In genomic region chr19:46610851-46611770, GRCh38 we compare ENCODE assay signal across 10 cellular contexts. TPM values are rescaled to one million over a fixed set of nuclear protein-coding genes. Genes with fewer than 3 reads are reported as not detected.
DNase-seq lines count a peak whose midpoint lies in the region; ATAC-seq, FAIRE-seq and TF ChIP-seq lines count a peak whose summit lies in the region.
"Had no signal": no experiment of that assay in that cellular context is flagged by ENCODE, and none has a peak within 500 bp of the region (broad histone marks: within the 10 kb centered on the region; RNA-seq: fewer than 3 reads in every experiment).

No MANE protein-coding gene starts in this region.

- ATAC-seq in HepG2 (no peak), HG03354 (IDR thresholded peaks at IDR 0.05; ENCODE audit: poor library complexity, severe bottlenecking, unreplicated experiment) (no peak), HG03378 (IDR thresholded peaks at IDR 0.05; ENCODE audit: unreplicated experiment) (no peak)

- H3K36me3 ChIP-seq in HepG2 (replicated peaks in 1 of 2; ENCODE audit: control insufficient read depth in 1 of 2, insufficient read depth in 2 of 2, low read length in 2 of 2) = peaks cover 24 to 43% of the 10 kb centered on the region in 2 experiments; a peak in 4 of 5 replicates

- H3K4me2 ChIP-seq in HepG2 (ENCODE audit: low read depth, low read length) = no peak overlapping the region

- TF ChIP-seq EP300 in HepG2 (IDR thresholded peaks at IDR 0.05; ENCODE audit: low read depth in 2 of 2, low read length in 2 of 2) (no peak), HepG2 (CRISPR knock-in tag; IDR thresholded peaks at IDR 0.05; ENCODE audit: borderline replicate concordance) (no peak)

- no peaks in the 10 kb centered on the region for H4K20me1 ChIP-seq in HepG2 (ENCODE audit: insufficient read depth, low read length)

- H3K9ac ChIP-seq in HepG2 (ENCODE audit: insufficient read depth, low read depth, low read length) = no peak overlapping the region

- no peak; a peak in 1 of 4 replicates for TF ChIP-seq POLR2A in HepG2 (IDR thresholded peaks at IDR 0.05; ENCODE audit: insufficient read depth in 1 of 2, low read depth in 2 of 2, low read length in 2 of 2)

- H3K27me3 Mint-ChIP-seq in CD14-positive monocyte (ENCODE audit: low read depth in 3 of 3) = peaks cover 21 to 35% (median 31%) of the 10 kb centered on the region in 3 donors
- H3K27me3 Mint-ChIP-seq in activated T-helper 1 cell treated with anti-CD3 and anti-CD28 coated beads, Interleukin-12 subunit alpha, Interleukin-12 subunit beta, Interleukin-2, Interleukin-4 antibody, amounts not matched to agents 30 ng/mL and 10 ng/mL and 1 ng/mL, durations not matched to agents 14 hours and 24 hours and 36 hours (ENCODE audit: insufficient read depth) = no peaks in the 10 kb centered on the region

- H2AFZ ChIP-seq in HepG2 (ENCODE audit: low read length) = no peak overlapping the region

- in situ Hi-C loops in HepG2 (cut with HindIII; ENCODE audit: extremely low pct_ligation_motif_present, low pct_unique_long_range_greater_than_20kb) = loop anchor here (10.0 kb wide), 1 partner anchor 54 kb away; the partner anchor contains the start of gene DACT3

- no peak for TF ChIP-seq CTCF in CD14-positive monocyte (IDR thresholded peaks at IDR 0.05)
- no peak for TF ChIP-seq CTCF in HepG2 (CRISPR knock-in tag; IDR thresholded peaks at IDR 0.05)

- H3K79me2 ChIP-seq in HepG2 (ENCODE audit: insufficient read depth, low read length) = no peaks in the 10 kb centered on the region

- peaks cover 35% of the 10 kb centered on the region for H3K4me1 Mint-ChIP-seq in CD14-positive monocyte
- H3K4me1 Mint-ChIP-seq in activated T-helper 1 cell treated with anti-CD3 and anti-CD28 coated beads, Interleukin-12 subunit alpha, Interleukin-12 subunit beta, Interleukin-2, Interleukin-4 antibody, amounts not matched to agents 30 ng/mL and 10 ng/mL and 1 ng/mL, durations not matched to agents 14 hours and 24 hours and 36 hours (ENCODE audit: low read depth) = peaks cover 62% of the 10 kb centered on the region

- DNase-seq in CD14-positive monocyte (ENCODE audit: low spot score) (peak; percentile 41), HTR-8/SVneo (ENCODE audit: insufficient read length, low spot score) (no peak), HepG2 (ENCODE audit: low spot score) (no peak), ureter (ENCODE audit: low spot score) (no peak), hippocampal formation (lab: John Stamatoyannopoulos, UW) (no peak)
- peak; percentile 48 for DNase-seq in activated T-helper 1 cell treated with anti-CD3 and anti-CD28 coated beads, Interleukin-12 subunit alpha, Interleukin-12 subunit beta, Interleukin-2, Interleukin-4 antibody, amounts not matched to agents 30 ng/mL and 10 ng/mL and 1 ng/mL, durations not matched to agents 14 hours and 24 hours and 36 hours (ENCODE audit: low spot score)

- TF ChIP-seq RAD21 in HepG2 (CRISPR knock-in tag; IDR thresholded peaks at IDR 0.05) = no peak

- no peaks in the 10 kb centered on the region for H3K27me3 ChIP-seq in HepG2 (ENCODE audit: control insufficient read depth in 1 of 2, insufficient read depth in 2 of 2, low read length in 2 of 2)

- peak overlapping the region; percentile 28 to 73 (median 63) for H3K27ac Mint-ChIP-seq in CD14-positive monocyte
- H3K27ac Mint-ChIP-seq in activated T-helper 1 cell treated with anti-CD3 and anti-CD28 coated beads, Interleukin-12 subunit alpha, Interleukin-12 subunit beta, Interleukin-2, Interleukin-4 antibody, amounts not matched to agents 30 ng/mL and 10 ng/mL and 1 ng/mL, durations not matched to agents 14 hours and 24 hours and 36 hours = peak overlapping the region; percentile 83

- CTCF ChIA-PET in HepG2 (lab: Yijun Ruan, JAX; ENCODE audit: low intra/inter-chr PET ratio, low total read pairs) = no interaction called here

- FAIRE-seq in HTR-8/SVneo (lab: Jason Lieb, UNC) (peak; percentile 26), HepG2 (lab: Jason Lieb, UNC) (no peak)

- H3K36me3 Mint-ChIP-seq in CD14-positive monocyte = peaks cover 49 to 50% of the 10 kb centered on the region in 2 donors
- peaks cover 49% of the 10 kb centered on the region for H3K36me3 Mint-ChIP-seq in activated T-helper 1 cell treated with anti-CD3 and anti-CD28 coated beads, Interleukin-12 subunit alpha, Interleukin-12 subunit beta, Interleukin-2, Interleukin-4 antibody, amounts not matched to agents 30 ng/mL and 10 ng/mL and 1 ng/mL, durations not matched to agents 14 hours and 24 hours and 36 hours (ENCODE audit: low read depth)

- H3K4me3 ChIP-seq in HepG2 (replicated peaks in 1 of 3; ENCODE audit: insufficient read depth in 1 of 3, low read depth in 2 of 3, low read length in 3 of 3) = no peak overlapping the region

- intact Hi-C loops in CD14-positive monocyte (cut with micrococcal nuclease) (loop anchor here in 1 of 2 donors (5.0 to 10.0 kb wide), 2 partner anchors 51 to 104 kb away; partner anchors contain the start of genes DACT3 and PRKD2), HepG2 (cut with micrococcal nuclease; ENCODE audit: unreplicated experiment) (loop anchor here (1.0 kb wide), 1 partner anchor 9 kb away; no protein-coding TSS in a partner anchor)
- intact Hi-C loops in activated T-helper 1 cell treated with anti-CD3 and anti-CD28 coated beads, Interleukin-12 subunit alpha, Interleukin-12 subunit beta, Interleukin-2, Interleukin-4 antibody, amounts not matched to agents 30 ng/mL and 10 ng/mL and 1 ng/mL, durations not matched to agents 14 hours and 24 hours and 36 hours (cut with micrococcal nuclease) = loop anchor here (1.0 kb wide), 1 partner anchor 8 kb away; no protein-coding TSS in a partner anchor

- H3K9me3 ChIP-seq in HepG2 (ENCODE audit: low read length) = no peaks in the 10 kb centered on the region

- H3K9me3 Mint-ChIP-seq in CD14-positive monocyte = peaks cover 0 to 3% (median 0%) of the 10 kb centered on the region in 7 donors
- H3K9me3 Mint-ChIP-seq in activated T-helper 1 cell treated with anti-CD3 and anti-CD28 coated beads, Interleukin-12 subunit alpha, Interleukin-12 subunit beta, Interleukin-2, Interleukin-4 antibody, amounts not matched to agents 30 ng/mL and 10 ng/mL and 1 ng/mL, durations not matched to agents 14 hours and 24 hours and 36 hours = no peaks in the 10 kb centered on the region

- no TSS peak for BruUV-seq in HepG2 (replicated peaks; lab: Mats Ljungman, UMichigan)

- H3K4me1 ChIP-seq in HepG2 (ENCODE audit: insufficient read depth, low read length) = peaks cover 5% of the 10 kb centered on the region

- WGBS in HepG2 (ENCODE audit: low lambda C conversion rate) = 93% methylated on average over 17 of the region's 17 CpGs

- H3K4me3 Mint-ChIP-seq in CD14-positive monocyte = peak overlapping the region in 1 of 2 donors; percentile 55
- peak overlapping the region; percentile 68 for H3K4me3 Mint-ChIP-seq in activated T-helper 1 cell treated with anti-CD3 and anti-CD28 coated beads, Interleukin-12 subunit alpha, Interleukin-12 subunit beta, Interleukin-2, Interleukin-4 antibody, amounts not matched to agents 30 ng/mL and 10 ng/mL and 1 ng/mL, durations not matched to agents 14 hours and 24 hours and 36 hours

- no peak overlapping the region for H3K27ac ChIP-seq in HepG2 (ENCODE audit: extremely low read length, insufficient read depth, low read length)

- POLR2A ChIA-PET in HepG2 (lab: Yijun Ruan, JAX) = interaction anchor here (1.9 to 2.8 kb wide), 3 partner anchors 9 to 51 kb away, joined by 6 to 11 read pairs (median 10); partner anchors contain the start of genes CALM3 and DACT3

RNA-seq across cellular contexts. Expression of gene CALM3, which starts 10.0 kb away (rescaled TPM):
- 100 to 1,000 TPM; 165 to 177 TPM for polyA plus RNA-seq in CD14-positive monocyte
- 568 and 578 TPM in 2 replicates for total RNA-seq in activated T-helper 1 cell treated with anti-CD3 and anti-CD28 coated beads, Interleukin-12 subunit alpha, Interleukin-12 subunit beta, Interleukin-2, Interleukin-4 antibody, amounts not matched to agents 30 ng/mL and 10 ng/mL and 1 ng/mL, durations not matched to agents 14 hours and 24 hours and 36 hours
- 258 and 314 TPM in 2 replicates for total RNA-seq in HepG2 (2016; rRNA removed; fragmentation: Illumina TruSeq; extraction: Trizol)
- total RNA-seq in HepG2 (2016; cell fraction: cytosol; rRNA removed; fragmentation: Illumina TruSeq; extraction: Trizol; ENCODE audit: low read depth) = 219 and 253 TPM in 2 replicates
- total RNA-seq in HepG2 (2016; cell fraction: insoluble cytoplasmic fraction; rRNA removed; fragmentation: Illumina TruSeq; extraction: Trizol) = 270 and 297 TPM in 2 replicates
- 322 and 352 TPM in 2 replicates for total RNA-seq in HepG2 (2016; cell fraction: membrane; rRNA removed; fragmentation: Illumina TruSeq; extraction: Trizol)
- total RNA-seq in HepG2 (2016; cell fraction: nucleus; rRNA removed; fragmentation: Illumina TruSeq; extraction: Trizol) = 95.5 and 96.2 TPM in 2 replicates
- polyA plus RNA-seq in HepG2 (2011; rRNA removed) = 232 and 239 TPM in 2 replicates
- polyA plus RNA-seq in HepG2 (2011; cell fraction: cytosol; rRNA removed) = 211 and 281 TPM in 2 replicates
- polyA plus RNA-seq in HepG2 (2011; cell fraction: nucleus; rRNA removed) = 146 and 178 TPM in 2 replicates
- 277 and 325 TPM in 2 replicates for polyA plus RNA-seq in HepG2 (2012)
- polyA plus RNA-seq in HepG2 (2016; cell fraction: cytosol; fragmentation: Illumina TruSeq; extraction: Trizol; ENCODE audit: low read depth) = 495 and 575 TPM in 2 replicates
- 466 and 539 TPM in 2 replicates for polyA plus RNA-seq in HepG2 (2016; cell fraction: insoluble cytoplasmic fraction; fragmentation: Illumina TruSeq; extraction: Trizol; ENCODE audit: low read depth)
- 497 and 555 TPM in 2 replicates for polyA plus RNA-seq in HepG2 (2016; cell fraction: membrane; fragmentation: Illumina TruSeq; extraction: Trizol; ENCODE audit: low read depth)
- polyA plus RNA-seq in HepG2 (2016; cell fraction: nucleus; fragmentation: Illumina TruSeq; extraction: Trizol; ENCODE audit: insufficient read depth, low read depth) = 259 and 261 TPM in 2 replicates
- 66.6 and 121 TPM in 2 replicates for polyA minus RNA-seq in HepG2 (2011; rRNA and poly(A)+ RNA removed; ENCODE audit: low replicate concordance)
- 58.1 and 58.6 TPM in 2 replicates for polyA minus RNA-seq in HepG2 (2011; cell fraction: cytosol; rRNA and poly(A)+ RNA removed)
- polyA minus RNA-seq in HepG2 (2011; cell fraction: nucleus; rRNA and poly(A)+ RNA removed) = 33.0 and 37.0 TPM in 2 replicates
- 253 TPM for total RNA-seq in ureter

RNA-seq across cellular contexts. Expression of gene PTGIR, which starts 13.8 kb away (rescaled TPM):
- polyA plus RNA-seq in CD14-positive monocyte = 10 to 100 TPM; 12.8 to 14.1 TPM
- total RNA-seq in activated T-helper 1 cell treated with anti-CD3 and anti-CD28 coated beads, Interleukin-12 subunit alpha, Interleukin-12 subunit beta, Interleukin-2, Interleukin-4 antibody, amounts not matched to agents 30 ng/mL and 10 ng/mL and 1 ng/mL, durations not matched to agents 14 hours and 24 hours and 36 hours = 217 and 218 TPM in 2 replicates
- not detected in 2 replicates for total RNA-seq in HepG2 (2016; rRNA removed; fragmentation: Illumina TruSeq; extraction: Trizol)
- not detected in 2 replicates for total RNA-seq in HepG2 (2016; cell fraction: cytosol; rRNA removed; fragmentation: Illumina TruSeq; extraction: Trizol; ENCODE audit: low read depth)
- total RNA-seq in HepG2 (2016; cell fraction: insoluble cytoplasmic fraction; rRNA removed; fragmentation: Illumina TruSeq; extraction: Trizol) = not detected in 2 replicates
- not detected in 2 replicates for total RNA-seq in HepG2 (2016; cell fraction: membrane; rRNA removed; fragmentation: Illumina TruSeq; extraction: Trizol)
- total RNA-seq in HepG2 (2016; cell fraction: nucleus; rRNA removed; fragmentation: Illumina TruSeq; extraction: Trizol) = not detected in 2 replicates
- not detected in 2 replicates for polyA plus RNA-seq in HepG2 (2011; rRNA removed)
- polyA plus RNA-seq in HepG2 (2011; cell fraction: cytosol; rRNA removed) = not detected in 2 replicates
- not detected in 2 replicates for polyA plus RNA-seq in HepG2 (2011; cell fraction: nucleus; rRNA removed)
- not detected in 2 replicates for polyA plus RNA-seq in HepG2 (2012)
- not detected in 2 replicates for polyA plus RNA-seq in HepG2 (2016; cell fraction: cytosol; fragmentation: Illumina TruSeq; extraction: Trizol; ENCODE audit: low read depth)
- polyA plus RNA-seq in HepG2 (2016; cell fraction: insoluble cytoplasmic fraction; fragmentation: Illumina TruSeq; extraction: Trizol; ENCODE audit: low read depth) = not detected in 2 replicates
- polyA plus RNA-seq in HepG2 (2016; cell fraction: membrane; fragmentation: Illumina TruSeq; extraction: Trizol; ENCODE audit: low read depth) = not detected in 2 replicates
- not detected in 2 replicates for polyA plus RNA-seq in HepG2 (2016; cell fraction: nucleus; fragmentation: Illumina TruSeq; extraction: Trizol; ENCODE audit: insufficient read depth, low read depth)
- 0.09 TPM in 1 of 2 replicates, not detected in the other for polyA minus RNA-seq in HepG2 (2011; rRNA and poly(A)+ RNA removed; ENCODE audit: low replicate concordance)
- polyA minus RNA-seq in HepG2 (2011; cell fraction: cytosol; rRNA and poly(A)+ RNA removed) = not detected in 2 replicates
- not detected in 2 replicates for polyA minus RNA-seq in HepG2 (2011; cell fraction: nucleus; rRNA and poly(A)+ RNA removed)
- 3.5 TPM for total RNA-seq in ureter
- total RNA-seq: renal cortical epithelial cell had no signal

RNA-seq across cellular contexts. Expression of gene GNG8, which starts 24.9 kb away (rescaled TPM):
- not detected for polyA plus RNA-seq in CD14-positive monocyte
- 17.8 and 18.6 TPM in 2 replicates for total RNA-seq in activated T-helper 1 cell treated with anti-CD3 and anti-CD28 coated beads, Interleukin-12 subunit alpha, Interleukin-12 subunit beta, Interleukin-2, Interleukin-4 antibody, amounts not matched to agents 30 ng/mL and 10 ng/mL and 1 ng/mL, durations not matched to agents 14 hours and 24 hours and 36 hours
- not detected in 2 replicates for total RNA-seq in HepG2 (2016; rRNA removed; fragmentation: Illumina TruSeq; extraction: Trizol)
- not detected in 2 replicates for total RNA-seq in HepG2 (2016; cell fraction: cytosol; rRNA removed; fragmentation: Illumina TruSeq; extraction: Trizol; ENCODE audit: low read depth)
- total RNA-seq in HepG2 (2016; cell fraction: insoluble cytoplasmic fraction; rRNA removed; fragmentation: Illumina TruSeq; extraction: Trizol) = not detected in 2 replicates
- total RNA-seq in HepG2 (2016; cell fraction: membrane; rRNA removed; fragmentation: Illumina TruSeq; extraction: Trizol) = not detected in 2 replicates
- total RNA-seq in HepG2 (2016; cell fraction: nucleus; rRNA removed; fragmentation: Illumina TruSeq; extraction: Trizol) = not detected in 2 replicates
- not detected in 2 replicates for polyA plus RNA-seq in HepG2 (2011; rRNA removed)
- polyA plus RNA-seq in HepG2 (2011; cell fraction: cytosol; rRNA removed) = not detected in 2 replicates
- polyA plus RNA-seq in HepG2 (2011; cell fraction: nucleus; rRNA removed) = not detected in 2 replicates
- not detected in 2 replicates for polyA plus RNA-seq in HepG2 (2012)
- polyA plus RNA-seq in HepG2 (2016; cell fraction: cytosol; fragmentation: Illumina TruSeq; extraction: Trizol; ENCODE audit: low read depth) = not detected in 2 replicates
- polyA plus RNA-seq in HepG2 (2016; cell fraction: insoluble cytoplasmic fraction; fragmentation: Illumina TruSeq; extraction: Trizol; ENCODE audit: low read depth) = not detected in 2 replicates
- not detected in 2 replicates for polyA plus RNA-seq in HepG2 (2016; cell fraction: membrane; fragmentation: Illumina TruSeq; extraction: Trizol; ENCODE audit: low read depth)
- not detected in 2 replicates for polyA plus RNA-seq in HepG2 (2016; cell fraction: nucleus; fragmentation: Illumina TruSeq; extraction: Trizol; ENCODE audit: insufficient read depth, low read depth)
- polyA minus RNA-seq in HepG2 (2011; rRNA and poly(A)+ RNA removed; ENCODE audit: low replicate concordance) = not detected in 2 replicates
- not detected in 2 replicates for polyA minus RNA-seq in HepG2 (2011; cell fraction: cytosol; rRNA and poly(A)+ RNA removed)
- not detected in 2 replicates for polyA minus RNA-seq in HepG2 (2011; cell fraction: nucleus; rRNA and poly(A)+ RNA removed)
- total RNA-seq in ureter = not detected
- total RNA-seq: epithelial cell of proximal tubule, renal cortical epithelial cell had no signal

RNA-seq across cellular contexts. Expression of gene DACT3, which starts 49.9 kb away (rescaled TPM):
- polyA plus RNA-seq in CD14-positive monocyte (under 1 TPM; 0.05 to 0.09 TPM), HepG2 (2011; rRNA removed) (0.04 TPM in 1 of 2 replicates, not detected in the other)
- 4.3 and 5.7 TPM in 2 replicates for total RNA-seq in activated T-helper 1 cell treated with anti-CD3 and anti-CD28 coated beads, Interleukin-12 subunit alpha, Interleukin-12 subunit beta, Interleukin-2, Interleukin-4 antibody, amounts not matched to agents 30 ng/mL and 10 ng/mL and 1 ng/mL, durations not matched to agents 14 hours and 24 hours and 36 hours
- total RNA-seq in HepG2 (2016; rRNA removed; fragmentation: Illumina TruSeq; extraction: Trizol) (0.04 TPM in 1 of 2 replicates, not detected in the other), ureter (25.6 TPM)
- 0.09 and 0.10 TPM in 2 replicates for total RNA-seq in HepG2 (2016; cell fraction: cytosol; rRNA removed; fragmentation: Illumina TruSeq; extraction: Trizol; ENCODE audit: low read depth)
- total RNA-seq in HepG2 (2016; cell fraction: insoluble cytoplasmic fraction; rRNA removed; fragmentation: Illumina TruSeq; extraction: Trizol) = 0.04 TPM in 1 of 2 replicates, not detected in the other
- total RNA-seq in HepG2 (2016; cell fraction: membrane; rRNA removed; fragmentation: Illumina TruSeq; extraction: Trizol) = not detected in 2 replicates
- not detected in 2 replicates for total RNA-seq in HepG2 (2016; cell fraction: nucleus; rRNA removed; fragmentation: Illumina TruSeq; extraction: Trizol)
- polyA plus RNA-seq in HepG2 (2011; cell fraction: cytosol; rRNA removed) = 0.03 TPM in 2 replicates
- polyA plus RNA-seq in HepG2 (2011; cell fraction: nucleus; rRNA removed) = not detected in 2 replicates
- not detected in 2 replicates for polyA plus RNA-seq in HepG2 (2012)
- 0.07 TPM in 1 of 2 replicates, not detected in the other for polyA plus RNA-seq in HepG2 (2016; cell fraction: cytosol; fragmentation: Illumina TruSeq; extraction: Trizol; ENCODE audit: low read depth)
- polyA plus RNA-seq in HepG2 (2016; cell fraction: insoluble cytoplasmic fraction; fragmentation: Illumina TruSeq; extraction: Trizol; ENCODE audit: low read depth) = not detected in 2 replicates
- not detected in 2 replicates for polyA plus RNA-seq in HepG2 (2016; cell fraction: membrane; fragmentation: Illumina TruSeq; extraction: Trizol; ENCODE audit: low read depth)
- polyA plus RNA-seq in HepG2 (2016; cell fraction: nucleus; fragmentation: Illumina TruSeq; extraction: Trizol; ENCODE audit: insufficient read depth, low read depth) = 0.16 TPM in 1 of 2 replicates, not detected in the other
- 0.09 TPM in 1 of 2 replicates, not detected in the other for polyA minus RNA-seq in HepG2 (2011; rRNA and poly(A)+ RNA removed; ENCODE audit: low replicate concordance)
- not detected in 2 replicates for polyA minus RNA-seq in HepG2 (2011; cell fraction: cytosol; rRNA and poly(A)+ RNA removed)
- not detected in 2 replicates for polyA minus RNA-seq in HepG2 (2011; cell fraction: nucleus; rRNA and poly(A)+ RNA removed)
- total RNA-seq: epithelial cell of proximal tubule, renal cortical epithelial cell had no signal

Comparison
In these comparisons a context has a peak if more than half of its experiments do, and no peak if none do; other contexts are left out.
1. DNase-seq: peak in CD14-positive monocyte (single experiment) and activated T-helper 1 cell treated with anti-CD3 and anti-CD28 coated beads, Interleukin-12 subunit alpha, Interleukin-12 subunit beta, Interleukin-2, Interleukin-4 antibody, amounts not matched to agents 30 ng/mL and 10 ng/mL and 1 ng/mL, durations not matched to agents 14 hours and 24 hours and 36 hours (single experiment); none in HTR-8/SVneo (single experiment), HepG2 (single experiment), ureter (single experiment) and hippocampal formation (0 of 2).
2. RNA of gene PTGIR, which starts 13.8 kb away (total RNA-seq): 217 to 218 TPM in activated T-helper 1 cell treated with anti-CD3 and anti-CD28 coated beads, Interleukin-12 subunit alpha, Interleukin-12 subunit beta, Interleukin-2, Interleukin-4 antibody, amounts not matched to agents 30 ng/mL and 10 ng/mL and 1 ng/mL, durations not matched to agents 14 hours and 24 hours and 36 hours; 3.5 TPM in ureter (single experiment) and not detected in HepG2; every median in the first group is over 10 times any median in the second.
3. RNA of gene GNG8, which starts 24.9 kb away (total RNA-seq): 17.8 to 18.6 TPM in activated T-helper 1 cell treated with anti-CD3 and anti-CD28 coated beads, Interleukin-12 subunit alpha, Interleukin-12 subunit beta, Interleukin-2, Interleukin-4 antibody, amounts not matched to agents 30 ng/mL and 10 ng/mL and 1 ng/mL, durations not matched to agents 14 hours and 24 hours and 36 hours; not detected in HepG2 and not detected in ureter (single experiment); every median in the first group is over 10 times any median in the second.